In genomic region chr3:150544040-150544439, GRCh38 we compare ENCODE assay signal across 8 cellular contexts. TPM values are rescaled to one million over a fixed set of nuclear protein-coding genes. Genes with fewer than 3 reads are reported as not detected.
A peak's percentile ranks its signal among the peaks of the same experiment; 100 is the strongest.
DNase-seq lines count a peak whose midpoint lies in the region; ATAC-seq and TF ChIP-seq lines count a peak whose summit lies in the region.

No MANE protein-coding gene starts in this region.

- peaks cover 62% of the 10 kb centered on the region for H3K4me1 Mint-ChIP-seq in central memory CD8-positive, alpha-beta T cell
- peaks cover 20% of the 10 kb centered on the region for H3K4me1 Mint-ChIP-seq in neural progenitor cell

- peaks cover 21% of the 10 kb centered on the region for H4K20me1 ChIP-seq in neural progenitor cell (ENCODE audit: low read depth)

- H3K9me3 ChIP-seq in neural progenitor cell (ENCODE audit: low read depth) = no peaks in the 10 kb centered on the region

- no peak overlapping the region for H2AFZ ChIP-seq in neural progenitor cell (replicated peaks)

- peak overlapping the region; percentile 86 for H3K4me2 ChIP-seq in neural progenitor cell

- H3K27me3 ChIP-seq in neural progenitor cell = no peaks in the 10 kb centered on the region

- peaks cover 61% of the 10 kb centered on the region for H3K79me2 ChIP-seq in neural progenitor cell (ENCODE audit: low read depth)

- no peak for TF ChIP-seq POLR2A in NB4 (IDR thresholded peaks at IDR 0.05; ENCODE audit: extremely low read depth, insufficient read length)

- H3K4me3 Mint-ChIP-seq in central memory CD8-positive, alpha-beta T cell = peak overlapping the region; percentile 91
- H3K4me3 Mint-ChIP-seq in neural progenitor cell = peak overlapping the region; percentile 93

- no peak for ATAC-seq in central memory CD8-positive, alpha-beta T cell (replicated peaks; ENCODE audit: extremely low read depth, poor library complexity, severe bottlenecking)
- ATAC-seq in HG02970 (IDR thresholded peaks at IDR 0.05; ENCODE audit: low FRiP score, unreplicated experiment) = no peak
- ATAC-seq in GM19452 (IDR thresholded peaks at IDR 0.05; ENCODE audit: unreplicated experiment) = no peak
- ATAC-seq in GM18498 (IDR thresholded peaks at IDR 0.05; ENCODE audit: unreplicated experiment) = no peak

- H3K27ac Mint-ChIP-seq in central memory CD8-positive, alpha-beta T cell (ENCODE audit: low read depth) = peak overlapping the region; percentile 97
- H3K27ac Mint-ChIP-seq in neural progenitor cell = no peak overlapping the region

- H3K4me1 ChIP-seq in neural progenitor cell = peaks cover 17% of the 10 kb centered on the region

- no peak overlapping the region for H3K27ac ChIP-seq in neural progenitor cell

- H3K4me3 ChIP-seq in NB4 (ENCODE audit: low read depth, low read length) = peak overlapping the region; percentile 98
- peak overlapping the region; percentile 98 for H3K4me3 ChIP-seq in neural progenitor cell

- no peaks in the 10 kb centered on the region for H3K27me3 Mint-ChIP-seq in central memory CD8-positive, alpha-beta T cell
- H3K27me3 Mint-ChIP-seq in neural progenitor cell (ENCODE audit: insufficient read depth, low read depth) = peaks cover 4% of the 10 kb centered on the region

- no peaks in the 10 kb centered on the region for H3K9me3 Mint-ChIP-seq in central memory CD8-positive, alpha-beta T cell
- no peaks in the 10 kb centered on the region for H3K9me3 Mint-ChIP-seq in neural progenitor cell

- in situ Hi-C loops in Caki2 (cut with HindIII; ENCODE audit: low pct_unique_long_range_greater_than_20kb, low sequenced_read_pairs) = no loop called here

- peaks cover 34% of the 10 kb centered on the region for H3K36me3 Mint-ChIP-seq in central memory CD8-positive, alpha-beta T cell (ENCODE audit: insufficient read depth)
- peaks cover 1% of the 10 kb centered on the region for H3K36me3 Mint-ChIP-seq in neural progenitor cell

- H3F3A ChIP-seq in neural progenitor cell (ENCODE audit: low read depth) = peaks cover 9% of the 10 kb centered on the region

- no peak for TF ChIP-seq CTCF in NB4 (IDR thresholded peaks at IDR 0.05; ENCODE audit: low read depth, low read length)
- TF ChIP-seq CTCF in neural progenitor cell (IDR thresholded peaks at IDR 0.05) = no peak

- DNase-seq in Caki2 (ENCODE audit: low read depth) (peak; percentile 24), NB4 (ENCODE audit: low read depth) (no peak), neural progenitor cell (ENCODE audit: low spot score) (no peak), GF-D8 (lab: John Stamatoyannopoulos, UW) (no peak)
- DNase-seq in central memory CD8-positive, alpha-beta T cell (ENCODE audit: low spot score in 2 of 2) = no peak

- peaks cover 8% of the 10 kb centered on the region for H3K36me3 ChIP-seq in neural progenitor cell

- H3K9ac ChIP-seq in neural progenitor cell = no peak overlapping the region

RNA-seq across cellular contexts. Expression of gene SERP1, which starts 2.3 kb away (rescaled TPM):
- 161 and 222 TPM in 2 replicates for total RNA-seq in Caki2 (2014; rRNA removed; shearing (Covaris generic); ENCODE audit: low replicate concordance)
- total RNA-seq in neural progenitor cell (ENCODE audit: low replicate concordance) = 120 and 129 TPM in 2 replicates

RNA-seq across cellular contexts. Expression of gene EIF2A, which starts 2.5 kb away (rescaled TPM):
- 68.9 and 73.5 TPM in 2 replicates for total RNA-seq in Caki2 (2014; rRNA removed; shearing (Covaris generic); ENCODE audit: low replicate concordance)
- total RNA-seq in neural progenitor cell (ENCODE audit: low replicate concordance) = 109 and 135 TPM in 2 replicates

RNA-seq across cellular contexts. Expression of gene SELENOT, which starts 59.1 kb away (rescaled TPM):
- 138 and 189 TPM in 2 replicates for total RNA-seq in Caki2 (2014; rRNA removed; shearing (Covaris generic); ENCODE audit: low replicate concordance)
- total RNA-seq in neural progenitor cell (ENCODE audit: low replicate concordance) = 73.4 and 133 TPM in 2 replicates
